ENCODE assay signal across 8 cellular contexts in the genomic region with DNA sequence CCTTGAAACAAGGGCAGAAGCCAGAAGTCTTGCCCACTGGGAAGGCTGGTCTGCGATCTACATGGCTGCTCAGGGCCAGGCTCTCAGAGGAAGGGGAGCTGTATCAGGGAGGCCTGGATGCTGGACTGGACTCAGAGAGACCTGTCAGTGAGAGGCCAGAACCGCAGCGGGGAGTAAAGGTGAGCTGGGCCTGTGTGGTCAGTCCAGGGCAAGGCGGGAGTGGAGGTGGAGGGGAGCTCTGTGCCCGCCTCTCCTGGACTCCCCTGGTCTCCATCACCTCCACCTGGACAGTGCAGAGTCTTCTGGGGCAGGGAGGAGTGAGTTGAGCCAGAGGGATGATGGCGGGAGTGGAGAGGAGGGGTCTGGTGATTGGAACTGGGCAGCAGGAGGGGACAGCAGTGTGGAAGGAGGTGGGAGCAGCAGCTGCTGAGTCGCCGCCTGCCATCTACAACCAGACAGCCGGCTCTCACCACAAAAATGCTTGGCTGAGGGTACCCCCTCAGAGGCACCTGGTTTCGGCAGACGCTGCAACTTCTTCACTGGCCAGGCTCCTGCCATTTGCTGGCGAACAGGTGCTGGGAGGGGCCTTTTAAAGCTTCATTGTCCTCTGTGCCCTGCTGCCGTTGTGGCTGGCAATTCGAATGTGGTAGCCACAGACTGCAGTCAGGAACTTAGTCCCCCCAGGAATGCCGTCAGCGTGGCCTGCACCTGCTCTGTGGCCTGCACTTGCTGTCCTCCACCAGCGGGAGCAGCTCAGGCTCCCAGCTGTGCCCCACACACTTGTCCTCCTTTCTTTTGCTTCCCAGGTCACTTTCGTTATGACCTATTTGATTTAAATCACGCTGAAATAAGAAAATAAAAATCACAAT. TPM values are rescaled to one million over a fixed set of nuclear protein-coding genes. Genes with fewer than 3 reads are reported as not detected.
A peak's percentile ranks its signal among the peaks of the same experiment; 100 is the strongest.
DNase-seq lines count a peak whose midpoint lies in the region; ATAC-seq and TF ChIP-seq lines count a peak whose summit lies in the region.

No MANE protein-coding gene starts in this region.

- H3K4me1 ChIP-seq in Panc1 (ENCODE audit: control insufficient read depth, insufficient read depth, low read length) (peaks cover 55% of the 10 kb centered on the region), gastroesophageal sphincter (peaks cover 0 to 94% (median 47%) of the 10 kb centered on the region in 3 donors)

- intact Hi-C loops in Panc1 (cut with micrococcal nuclease; ENCODE audit: unreplicated experiment): no loop called here
- intact Hi-C loops in CD4-positive, alpha-beta T cell (cut with DNase I, micrococcal nuclease): no loop called here

- POLR2A ChIA-PET in Panc1 (lab: Charles Lee): interaction anchor here (0.6 kb wide), 1 partner anchor 13 kb away, joined by 3 read pairs; no protein-coding TSS in a partner anchor
- POLR2A ChIA-PET in CD4-positive, alpha-beta T cell (lab: Charles Lee): interaction anchor here (1.0 kb wide), 1 partner anchor 11 kb away, joined by 3 read pairs; no protein-coding TSS in a partner anchor

- H3K4me3 ChIP-seq in Panc1 (ENCODE audit: low read depth in 2 of 2, low read length in 2 of 2) (peak overlapping the region in 1 of 2 experiments; percentile 20; a peak in 2 of 4 replicates), gastroesophageal sphincter (peak overlapping the region in 1 of 2 donors; percentile 82), retinal pigment epithelial cell (ENCODE audit: low read length) (no peak overlapping the region)

- no peak overlapping the region for H3K4me3 Mint-ChIP-seq in CD4-positive, alpha-beta T cell

- CTCF ChIA-PET in Panc1 (lab: Charles Lee): interaction anchor here (0.7 to 1.3 kb wide), 3 partner anchors 13 to 846 kb away, joined by 3 to 10 read pairs (median 6); no protein-coding TSS in a partner anchor
- CTCF ChIA-PET in CD4-positive, alpha-beta T cell (lab: Charles Lee): no interaction called here

- peak; percentile 56 for TF ChIP-seq CTCF in GM12872 (IDR thresholded peaks at IDR 0.05; ENCODE audit: insufficient read depth, low read depth, low read length)
- peak; percentile 54 for TF ChIP-seq CTCF in Panc1 (IDR thresholded peaks at IDR 0.05)
- TF ChIP-seq CTCF in gastroesophageal sphincter (IDR thresholded peaks at IDR 0.05): peak in 3 of 4 experiments; percentile 17 to 30 (median 21)
- peak; percentile 37 for TF ChIP-seq CTCF in retinal pigment epithelial cell (conservative IDR thresholded peaks at IDR 0.05; ENCODE audit: low read depth, low read length)
- TF ChIP-seq CTCF in CD4-positive, alpha-beta T cell (IDR thresholded peaks at IDR 0.05): no peak

- H3K36me3 Mint-ChIP-seq in CD4-positive, alpha-beta T cell (ENCODE audit: low read depth): no peaks in the 10 kb centered on the region

- no peak overlapping the region for H3K27ac Mint-ChIP-seq in CD4-positive, alpha-beta T cell

- no peak; the same call in 1 of the 2 replicates for ATAC-seq in Panc1
- no peak for ATAC-seq in gastroesophageal sphincter
- no peak for ATAC-seq in GM21717 (IDR thresholded peaks at IDR 0.05; ENCODE audit: unreplicated experiment)
- ATAC-seq in CD4-positive, alpha-beta T cell (ENCODE audit: poor library complexity): no peak

- 70 to 86% methylated on average over 4 to 10 of the region's 19 CpGs for WGBS in gastroesophageal sphincter (ENCODE audit: low coverage in 1 of 2), 2 donors

- peaks cover 35% of the 10 kb centered on the region for H3K4me1 Mint-ChIP-seq in CD4-positive, alpha-beta T cell (ENCODE audit: low read depth)

- H3K27me3 Mint-ChIP-seq in CD4-positive, alpha-beta T cell: no peaks in the 10 kb centered on the region

- TF ChIP-seq POLR2A in gastroesophageal sphincter (IDR thresholded peaks at IDR 0.05): no peak

- no TSS peak for BruUV-seq in Panc1 (replicated peaks; lab: Mats Ljungman, UMichigan)

- no peak for DNase-seq in Panc1 (ENCODE audit: low read depth, low spot score)
- DNase-seq in retinal pigment epithelial cell (ENCODE audit: low read depth): no peak
- DNase-seq in middle frontal gyrus (ENCODE audit: extremely low spot score, low spot score): no peak
- no peak for DNase-seq in stimulated activated CD4-positive, alpha-beta T cell treated with anti-CD3 and anti-CD28 coated beads, Interleukin-1b, Interleukin-23, amount 100 ng/mL, for 48 hours
- DNase-seq in CD4-positive, alpha-beta T cell: no peak

- in situ Hi-C loops in Panc1 (cut with HindIII; ENCODE audit: low pct_unique_long_range_greater_than_20kb, low sequenced_read_pairs): no loop called here

- H3K9me3 ChIP-seq in Panc1 (ENCODE audit: control insufficient read depth, insufficient read depth, low read depth, low read length) (no peaks in the 10 kb centered on the region), gastroesophageal sphincter (no peaks in the 10 kb centered on the region)
- H3K9me3 ChIP-seq in CD4-positive, alpha-beta T cell (ENCODE audit: control insufficient read depth, low read length): no peaks in the 10 kb centered on the region

- peak overlapping the region; percentile 67 for H3K27ac ChIP-seq in Panc1 (ENCODE audit: low read length)
- H3K27ac ChIP-seq in gastroesophageal sphincter: peak overlapping the region in 3 of 4 donors; percentile 63 to 94 (median 94)
- H3K27ac ChIP-seq in CD4-positive, alpha-beta T cell (ENCODE audit: low read depth, low read length): no peak overlapping the region

- TF ChIP-seq EP300 in gastroesophageal sphincter (IDR thresholded peaks at IDR 0.05): no peak

- H3K27me3 ChIP-seq in Panc1 (ENCODE audit: control insufficient read depth, insufficient read depth, low read length): no peaks in the 10 kb centered on the region
- H3K27me3 ChIP-seq in gastroesophageal sphincter: no peaks in the 10 kb centered on the region
- H3K27me3 ChIP-seq in CD4-positive, alpha-beta T cell (ENCODE audit: control insufficient read depth, insufficient read depth, low read length): no peaks in the 10 kb centered on the region

- H3K9me3 Mint-ChIP-seq in CD4-positive, alpha-beta T cell: no peaks in the 10 kb centered on the region

- H3K36me3 ChIP-seq in Panc1 (ENCODE audit: control insufficient read depth, insufficient read depth, low read length): no peaks in the 10 kb centered on the region
- no peaks in the 10 kb centered on the region for H3K36me3 ChIP-seq in gastroesophageal sphincter

RNA-seq across cellular contexts. Expression of a gene that starts 3.5 kb away (rescaled TPM):
- total RNA-seq in Panc1 (2021; ENCODE audit: unreplicated experiment): 13.9 TPM
- 15.7 TPM for polyA plus RNA-seq in Panc1 (2012; ENCODE audit: insufficient read length)
- total RNA-seq in gastroesophageal sphincter: 10 to 100 TPM; 23.5 to 57.7 (median 31.6) TPM
- 1 to 10 TPM in 1 of 2 experiments, under 1 TPM in 1; 0.88 to 1.4 TPM for total RNA-seq in CD4-positive, alpha-beta T cell

RNA-seq across cellular contexts. Expression of a gene that starts 15.5 kb away (rescaled TPM):
- 16.6 TPM for total RNA-seq in Panc1 (2021; ENCODE audit: unreplicated experiment)
- 26.2 TPM for polyA plus RNA-seq in Panc1 (2012; ENCODE audit: insufficient read length)
- 100 to 1,000 TPM in 2 of 4 donors, 10 to 100 TPM in 2; 48.3 to 428 (median 103) TPM for total RNA-seq in gastroesophageal sphincter
- not detected for total RNA-seq in CD4-positive, alpha-beta T cell

RNA-seq across cellular contexts. Expression of a gene that starts 37.6 kb away (rescaled TPM):
- total RNA-seq in Panc1 (2021; ENCODE audit: unreplicated experiment) (14.6 TPM), gastroesophageal sphincter (10 to 100 TPM; 19.2 to 35.6 (median 27.1) TPM)
- 7.9 TPM for polyA plus RNA-seq in Panc1 (2012; ENCODE audit: insufficient read length)
- 10 to 100 TPM; 14.1 to 15.3 TPM for total RNA-seq in CD4-positive, alpha-beta T cell

RNA-seq across cellular contexts. Expression of a gene that starts 52.0 kb away (rescaled TPM):
- not detected for total RNA-seq in Panc1 (2021; ENCODE audit: unreplicated experiment)
- polyA plus RNA-seq in Panc1 (2012; ENCODE audit: insufficient read length): not detected
- under 1 TPM in 1 of 4 donors, not detected in 3; 0.35 TPM for total RNA-seq in gastroesophageal sphincter
- not detected for total RNA-seq in CD4-positive, alpha-beta T cell

Comparison
In these comparisons a context has a peak if more than half of its experiments do, and no peak if none do; other contexts are left out.
1. RNA of a gene that starts 15.5 kb away (total RNA-seq): 48.3 to 428 TPM in gastroesophageal sphincter and 16.6 TPM in Panc1 (single experiment); not detected in CD4-positive, alpha-beta T cell; every median in the first group is over 10 times any median in the second.